In genomic region chr19:39828015-39828633, GRCh38 we compare ENCODE assay signal across 1 cellular context.
TF ChIP-seq lines count a peak whose summit lies in the region.

No MANE protein-coding gene starts in this region.

TF ChIP-seq in HepG2, 621 proteins besides CTCF, POLR2A, EP300 and RAD21:
- TF ChIP-seq, protein P1, sequence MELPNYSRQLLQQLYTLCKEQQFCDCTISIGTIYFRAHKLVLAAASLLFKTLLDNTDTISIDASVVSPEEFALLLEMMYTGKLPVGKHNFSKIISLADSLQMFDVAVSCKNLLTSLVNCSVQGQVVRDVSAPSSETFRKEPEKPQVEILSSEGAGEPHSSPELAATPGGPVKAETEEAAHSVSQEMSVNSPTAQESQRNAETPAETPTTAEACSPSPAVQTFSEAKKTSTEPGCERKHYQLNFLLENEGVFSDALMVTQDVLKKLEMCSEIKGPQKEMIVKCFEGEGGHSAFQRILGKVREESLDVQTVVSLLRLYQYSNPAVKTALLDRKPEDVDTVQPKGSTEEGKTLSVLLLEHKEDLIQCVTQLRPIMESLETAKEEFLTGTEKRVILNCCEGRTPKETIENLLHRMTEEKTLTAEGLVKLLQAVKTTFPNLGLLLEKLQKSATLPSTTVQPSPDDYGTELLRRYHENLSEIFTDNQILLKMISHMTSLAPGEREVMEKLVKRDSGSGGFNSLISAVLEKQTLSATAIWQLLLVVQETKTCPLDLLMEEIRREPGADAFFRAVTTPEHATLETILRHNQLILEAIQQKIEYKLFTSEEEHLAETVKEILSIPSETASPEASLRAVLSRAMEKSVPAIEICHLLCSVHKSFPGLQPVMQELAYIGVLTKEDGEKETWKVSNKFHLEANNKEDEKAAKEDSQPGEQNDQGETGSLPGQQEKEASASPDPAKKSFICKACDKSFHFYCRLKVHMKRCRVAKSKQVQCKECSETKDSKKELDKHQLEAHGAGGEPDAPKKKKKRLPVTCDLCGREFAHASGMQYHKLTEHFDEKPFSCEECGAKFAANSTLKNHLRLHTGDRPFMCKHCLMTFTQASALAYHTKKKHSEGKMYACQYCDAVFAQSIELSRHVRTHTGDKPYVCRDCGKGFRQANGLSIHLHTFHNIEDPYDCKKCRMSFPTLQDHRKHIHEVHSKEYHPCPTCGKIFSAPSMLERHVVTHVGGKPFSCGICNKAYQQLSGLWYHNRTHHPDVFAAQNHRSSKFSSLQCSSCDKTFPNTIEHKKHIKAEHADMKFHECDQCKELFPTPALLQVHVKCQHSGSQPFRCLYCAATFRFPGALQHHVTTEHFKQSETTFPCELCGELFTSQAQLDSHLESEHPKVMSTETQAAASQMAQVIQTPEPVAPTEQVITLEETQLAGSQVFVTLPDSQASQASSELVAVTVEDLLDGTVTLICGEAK (IDR thresholded peaks at IDR 0.05) = no peak
- TF ChIP-seq, protein P1 (CRISPR knock-in tag; IDR thresholded peaks at IDR 0.05) = no peak
- TF ChIP-seq ZNF367 (CRISPR knock-in tag; IDR thresholded peaks at IDR 0.05; ENCODE audit: borderline replicate concordance) (no peak), NR2F2 (IDR thresholded peaks at IDR 0.05; ENCODE audit: borderline replicate concordance, low read depth) (no peak), NCOA2 (CRISPR knock-in tag; IDR thresholded peaks at IDR 0.05) (no peak), TBX2 (CRISPR knock-in tag; IDR thresholded peaks at IDR 0.05; ENCODE audit: borderline replicate concordance) (no peak), TBP (CRISPR knock-in tag; IDR thresholded peaks at IDR 0.05) (no peak), RBFOX2 (IDR thresholded peaks at IDR 0.05; ENCODE audit: low read depth, low read length) (no peak), POLR2G (IDR thresholded peaks at IDR 0.05; ENCODE audit: low read depth, low read length) (no peak), ZNF234 (CRISPR knock-in tag; conservative IDR thresholded peaks at IDR 0.05) (no peak), KAT8 (CRISPR knock-in tag; IDR thresholded peaks at IDR 0.05) (no peak), ZNF12 (CRISPR knock-in tag; IDR thresholded peaks at IDR 0.05) (no peak)
